Comparison of ENCODE assay signal across 1 cellular context in genomic region chr11:73758451-73758850, GRCh38.
TF ChIP-seq lines count a peak whose summit lies in the region.

No MANE protein-coding gene starts in this region.

TF ChIP-seq in A549, 52 proteins besides CTCF, POLR2A, EP300 and RAD21 (continued from another document):
- TF ChIP-seq CHD2 (IDR thresholded peaks at IDR 0.05; ENCODE audit: low read length, partially characterized antibody), result no peak
- no peak for TF ChIP-seq FOSB (CRISPR knock-in tag; IDR thresholded peaks at IDR 0.05)
